Comparison of ENCODE assay signal across 8 cellular contexts in the genomic region with DNA sequence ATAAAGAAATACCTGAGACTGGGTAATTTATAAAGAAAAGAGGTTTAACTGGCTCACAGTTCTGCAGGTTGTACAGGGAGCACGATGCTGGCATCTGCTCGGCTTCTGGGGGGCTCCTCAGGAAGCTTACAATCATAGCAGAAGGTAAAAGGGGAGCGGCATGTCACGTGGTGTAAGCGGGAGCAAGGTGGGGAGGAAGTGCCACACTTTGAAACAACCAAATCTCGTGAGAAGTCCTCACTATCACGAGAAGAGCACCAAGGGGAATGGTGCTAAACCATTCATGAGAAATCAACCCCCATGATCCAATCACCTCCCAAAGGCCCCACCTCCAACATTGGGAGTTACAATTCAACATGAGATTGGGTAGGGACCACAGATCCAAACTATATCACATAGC.
"Had no signal": no experiment of that assay in that cellular context is flagged by ENCODE, and none has a peak within 500 bp of the region (broad histone marks: within the 10 kb centered on the region; RNA-seq: fewer than 3 reads in every experiment).

No MANE protein-coding gene starts in this region.

- DNase-seq: GDM1, GF-D8 had no signal

- H3K4me3 ChIP-seq: GM12878 had no signal

- FAIRE-seq: G401.6, GM12878, GM12891, GM12892, GM18507, GM19239 had no signal

- ATAC-seq: GM12878 had no signal
